ENCODE assay signal across 1 cellular context in the genomic region with DNA sequence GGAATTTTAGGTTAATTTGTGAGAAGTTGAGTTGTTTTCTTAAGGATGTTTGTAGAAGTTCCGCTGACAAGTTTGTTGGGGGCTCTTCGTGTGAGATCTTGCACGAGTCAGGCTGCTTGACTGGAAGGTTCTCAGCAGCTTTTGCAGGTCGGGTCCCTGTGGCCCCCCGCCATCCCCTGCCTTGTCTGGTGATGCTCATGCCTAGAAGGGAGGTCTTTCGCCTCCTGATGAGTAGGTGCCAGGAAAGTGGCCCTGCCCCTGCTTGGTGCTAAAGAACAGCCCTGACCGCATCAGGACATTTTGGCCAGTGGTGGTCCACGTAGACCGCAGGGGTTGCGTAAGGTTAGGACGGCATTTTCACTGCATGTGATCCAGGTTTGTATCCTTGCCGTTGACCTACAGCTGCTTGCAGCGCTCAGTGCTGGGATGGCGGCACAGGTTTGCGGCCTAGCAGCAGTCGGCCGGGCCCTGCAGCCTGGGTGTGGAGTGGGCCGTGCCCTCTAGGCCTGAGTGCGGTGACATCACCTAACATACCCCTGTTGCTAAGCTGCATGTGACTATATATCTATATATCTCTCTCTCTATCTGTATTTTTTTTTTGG.
TF ChIP-seq lines count a peak whose summit lies in the region.

No MANE protein-coding gene starts in this region.

TF ChIP-seq in H1, 55 proteins besides CTCF, POLR2A, EP300 and RAD21 (continued from another document):
- TF ChIP-seq SP1 (IDR thresholded peaks at IDR 0.05; ENCODE audit: low read depth, low read length) (no peak), CHD2 (IDR thresholded peaks at IDR 0.05; ENCODE audit: low read length) (no peak), TEAD4 (IDR thresholded peaks at IDR 0.05; ENCODE audit: low read depth, low read length) (no peak), POLR2AphosphoS5 (IDR thresholded peaks at IDR 0.05; ENCODE audit: low read depth, low read length) (no peak), EGR1 (IDR thresholded peaks at IDR 0.05; ENCODE audit: borderline replicate concordance, low read depth, low read length) (no peak), FOSL1 (IDR thresholded peaks at IDR 0.05; ENCODE audit: insufficient read depth, low read depth, low read length) (no peak)
- TF ChIP-seq, protein P1, sequence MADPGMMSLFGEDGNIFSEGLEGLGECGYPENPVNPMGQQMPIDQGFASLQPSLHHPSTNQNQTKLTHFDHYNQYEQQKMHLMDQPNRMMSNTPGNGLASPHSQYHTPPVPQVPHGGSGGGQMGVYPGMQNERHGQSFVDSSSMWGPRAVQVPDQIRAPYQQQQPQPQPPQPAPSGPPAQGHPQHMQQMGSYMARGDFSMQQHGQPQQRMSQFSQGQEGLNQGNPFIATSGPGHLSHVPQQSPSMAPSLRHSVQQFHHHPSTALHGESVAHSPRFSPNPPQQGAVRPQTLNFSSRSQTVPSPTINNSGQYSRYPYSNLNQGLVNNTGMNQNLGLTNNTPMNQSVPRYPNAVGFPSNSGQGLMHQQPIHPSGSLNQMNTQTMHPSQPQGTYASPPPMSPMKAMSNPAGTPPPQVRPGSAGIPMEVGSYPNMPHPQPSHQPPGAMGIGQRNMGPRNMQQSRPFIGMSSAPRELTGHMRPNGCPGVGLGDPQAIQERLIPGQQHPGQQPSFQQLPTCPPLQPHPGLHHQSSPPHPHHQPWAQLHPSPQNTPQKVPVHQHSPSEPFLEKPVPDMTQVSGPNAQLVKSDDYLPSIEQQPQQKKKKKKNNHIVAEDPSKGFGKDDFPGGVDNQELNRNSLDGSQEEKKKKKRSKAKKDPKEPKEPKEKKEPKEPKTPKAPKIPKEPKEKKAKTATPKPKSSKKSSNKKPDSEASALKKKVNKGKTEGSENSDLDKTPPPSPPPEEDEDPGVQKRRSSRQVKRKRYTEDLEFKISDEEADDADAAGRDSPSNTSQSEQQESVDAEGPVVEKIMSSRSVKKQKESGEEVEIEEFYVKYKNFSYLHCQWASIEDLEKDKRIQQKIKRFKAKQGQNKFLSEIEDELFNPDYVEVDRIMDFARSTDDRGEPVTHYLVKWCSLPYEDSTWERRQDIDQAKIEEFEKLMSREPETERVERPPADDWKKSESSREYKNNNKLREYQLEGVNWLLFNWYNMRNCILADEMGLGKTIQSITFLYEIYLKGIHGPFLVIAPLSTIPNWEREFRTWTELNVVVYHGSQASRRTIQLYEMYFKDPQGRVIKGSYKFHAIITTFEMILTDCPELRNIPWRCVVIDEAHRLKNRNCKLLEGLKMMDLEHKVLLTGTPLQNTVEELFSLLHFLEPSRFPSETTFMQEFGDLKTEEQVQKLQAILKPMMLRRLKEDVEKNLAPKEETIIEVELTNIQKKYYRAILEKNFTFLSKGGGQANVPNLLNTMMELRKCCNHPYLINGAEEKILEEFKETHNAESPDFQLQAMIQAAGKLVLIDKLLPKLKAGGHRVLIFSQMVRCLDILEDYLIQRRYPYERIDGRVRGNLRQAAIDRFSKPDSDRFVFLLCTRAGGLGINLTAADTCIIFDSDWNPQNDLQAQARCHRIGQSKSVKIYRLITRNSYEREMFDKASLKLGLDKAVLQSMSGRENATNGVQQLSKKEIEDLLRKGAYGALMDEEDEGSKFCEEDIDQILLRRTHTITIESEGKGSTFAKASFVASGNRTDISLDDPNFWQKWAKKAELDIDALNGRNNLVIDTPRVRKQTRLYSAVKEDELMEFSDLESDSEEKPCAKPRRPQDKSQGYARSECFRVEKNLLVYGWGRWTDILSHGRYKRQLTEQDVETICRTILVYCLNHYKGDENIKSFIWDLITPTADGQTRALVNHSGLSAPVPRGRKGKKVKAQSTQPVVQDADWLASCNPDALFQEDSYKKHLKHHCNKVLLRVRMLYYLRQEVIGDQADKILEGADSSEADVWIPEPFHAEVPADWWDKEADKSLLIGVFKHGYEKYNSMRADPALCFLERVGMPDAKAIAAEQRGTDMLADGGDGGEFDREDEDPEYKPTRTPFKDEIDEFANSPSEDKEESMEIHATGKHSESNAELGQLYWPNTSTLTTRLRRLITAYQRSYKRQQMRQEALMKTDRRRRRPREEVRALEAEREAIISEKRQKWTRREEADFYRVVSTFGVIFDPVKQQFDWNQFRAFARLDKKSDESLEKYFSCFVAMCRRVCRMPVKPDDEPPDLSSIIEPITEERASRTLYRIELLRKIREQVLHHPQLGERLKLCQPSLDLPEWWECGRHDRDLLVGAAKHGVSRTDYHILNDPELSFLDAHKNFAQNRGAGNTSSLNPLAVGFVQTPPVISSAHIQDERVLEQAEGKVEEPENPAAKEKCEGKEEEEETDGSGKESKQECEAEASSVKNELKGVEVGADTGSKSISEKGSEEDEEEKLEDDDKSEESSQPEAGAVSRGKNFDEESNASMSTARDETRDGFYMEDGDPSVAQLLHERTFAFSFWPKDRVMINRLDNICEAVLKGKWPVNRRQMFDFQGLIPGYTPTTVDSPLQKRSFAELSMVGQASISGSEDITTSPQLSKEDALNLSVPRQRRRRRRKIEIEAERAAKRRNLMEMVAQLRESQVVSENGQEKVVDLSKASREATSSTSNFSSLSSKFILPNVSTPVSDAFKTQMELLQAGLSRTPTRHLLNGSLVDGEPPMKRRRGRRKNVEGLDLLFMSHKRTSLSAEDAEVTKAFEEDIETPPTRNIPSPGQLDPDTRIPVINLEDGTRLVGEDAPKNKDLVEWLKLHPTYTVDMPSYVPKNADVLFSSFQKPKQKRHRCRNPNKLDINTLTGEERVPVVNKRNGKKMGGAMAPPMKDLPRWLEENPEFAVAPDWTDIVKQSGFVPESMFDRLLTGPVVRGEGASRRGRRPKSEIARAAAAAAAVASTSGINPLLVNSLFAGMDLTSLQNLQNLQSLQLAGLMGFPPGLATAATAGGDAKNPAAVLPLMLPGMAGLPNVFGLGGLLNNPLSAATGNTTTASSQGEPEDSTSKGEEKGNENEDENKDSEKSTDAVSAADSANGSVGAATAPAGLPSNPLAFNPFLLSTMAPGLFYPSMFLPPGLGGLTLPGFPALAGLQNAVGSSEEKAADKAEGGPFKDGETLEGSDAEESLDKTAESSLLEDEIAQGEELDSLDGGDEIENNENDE (IDR thresholded peaks at IDR 0.05; ENCODE audit: insufficient replicate concordance, low read length): no peak
